1 cellular context compared by ENCODE assay signal in genomic region chr17:59761385-59762021, GRCh38.
A peak's percentile ranks its signal among the peaks of the same experiment; 100 is the strongest.
TF ChIP-seq lines count a peak whose summit lies in the region.

No MANE protein-coding gene starts in this region.

TF ChIP-seq in HepG2, 621 proteins besides CTCF, POLR2A, EP300 and RAD21 (continued from another document and continues in another):
- TF ChIP-seq MLX (CRISPR knock-in tag; IDR thresholded peaks at IDR 0.05) (peak; percentile 44; the same call in 1 of the 2 replicates), FOXA3 (CRISPR knock-in tag; IDR thresholded peaks at IDR 0.05) (peak; percentile 26; the same call in 1 of the 2 replicates), ZNF251 (CRISPR knock-in tag; IDR thresholded peaks at IDR 0.05) (no peak), ATF6 (CRISPR knock-in tag; conservative IDR thresholded peaks at IDR 0.05) (no peak), ERF (CRISPR knock-in tag; IDR thresholded peaks at IDR 0.05) (no peak), NR0B2 (CRISPR knock-in tag; IDR thresholded peaks at IDR 0.05) (no peak), MAFG (CRISPR knock-in tag; IDR thresholded peaks at IDR 0.05) (no peak), ZNF788 (CRISPR knock-in tag; IDR thresholded peaks at IDR 0.05; ENCODE audit: borderline replicate concordance) (no peak), SYNCRIP (IDR thresholded peaks at IDR 0.05; ENCODE audit: insufficient read depth, low read depth, low read length) (no peak), ETS1 (CRISPR knock-in tag; IDR thresholded peaks at IDR 0.05) (no peak), ATAD3A (CRISPR knock-in tag; IDR thresholded peaks at IDR 0.05) (no peak), HOXA9 (CRISPR knock-in tag; IDR thresholded peaks at IDR 0.05; ENCODE audit: borderline replicate concordance) (no peak), ZMYM4 (CRISPR knock-in tag; IDR thresholded peaks at IDR 0.05) (peak; percentile 27; the same call in 1 of the 2 replicates), CHD4 (IDR thresholded peaks at IDR 0.05; ENCODE audit: borderline replicate concordance, low read length) (no peak), ZKSCAN5 (CRISPR knock-in tag; IDR thresholded peaks at IDR 0.05) (peak; percentile 55; the same call in 1 of the 2 replicates), NR2F1 (CRISPR knock-in tag; IDR thresholded peaks at IDR 0.05) (no peak), NFE2L1 (CRISPR knock-in tag; IDR thresholded peaks at IDR 0.05; ENCODE audit: borderline replicate concordance) (no peak), GLMP (CRISPR knock-in tag; IDR thresholded peaks at IDR 0.05; ENCODE audit: borderline replicate concordance) (no peak), GABPA (IDR thresholded peaks at IDR 0.05; ENCODE audit: low read depth, low read length) (no peak), GABPA (CRISPR knock-in tag; IDR thresholded peaks at IDR 0.05; ENCODE audit: low read depth) (no peak), ASH2L (IDR thresholded peaks at IDR 0.05; ENCODE audit: insufficient read length, low read depth, low read length) (no peak), POGK (CRISPR knock-in tag; conservative IDR thresholded peaks at IDR 0.05) (no peak), RORA (CRISPR knock-in tag; IDR thresholded peaks at IDR 0.05) (0 out of 2 replicates have a peak, but pooled peaks have one; percentile 46), ZNF468 (CRISPR knock-in tag; IDR thresholded peaks at IDR 0.05) (no peak), ZMYM3 (CRISPR knock-in tag; IDR thresholded peaks at IDR 0.05) (peak; percentile 29; the same call in 1 of the 2 replicates), ARID3A (IDR thresholded peaks at IDR 0.05; ENCODE audit: low read depth, low read length) (peak; percentile 49; the same call in 1 of the 2 replicates), ZIK1 (CRISPR knock-in tag; IDR thresholded peaks at IDR 0.05; ENCODE audit: borderline replicate concordance, low read depth) (no peak), ZNF609 (CRISPR knock-in tag; IDR thresholded peaks at IDR 0.05; ENCODE audit: borderline replicate concordance) (no peak), DNMT1 (CRISPR knock-in tag; IDR thresholded peaks at IDR 0.05) (no peak), RNF2 (conservative IDR thresholded peaks at IDR 0.05; ENCODE audit: low read depth) (no peak), RBM22 (optimal IDR thresholded peaks at IDR 0.05; ENCODE audit: low read length) (no peak), ZNF75D (CRISPR knock-in tag; IDR thresholded peaks at IDR 0.05; ENCODE audit: borderline replicate concordance) (no peak), ZNF407 (CRISPR knock-in tag; IDR thresholded peaks at IDR 0.05; ENCODE audit: not compliant biosample characterization) (no peak), MED13 (CRISPR knock-in tag; IDR thresholded peaks at IDR 0.05) (no peak)
